In the genomic region with DNA sequence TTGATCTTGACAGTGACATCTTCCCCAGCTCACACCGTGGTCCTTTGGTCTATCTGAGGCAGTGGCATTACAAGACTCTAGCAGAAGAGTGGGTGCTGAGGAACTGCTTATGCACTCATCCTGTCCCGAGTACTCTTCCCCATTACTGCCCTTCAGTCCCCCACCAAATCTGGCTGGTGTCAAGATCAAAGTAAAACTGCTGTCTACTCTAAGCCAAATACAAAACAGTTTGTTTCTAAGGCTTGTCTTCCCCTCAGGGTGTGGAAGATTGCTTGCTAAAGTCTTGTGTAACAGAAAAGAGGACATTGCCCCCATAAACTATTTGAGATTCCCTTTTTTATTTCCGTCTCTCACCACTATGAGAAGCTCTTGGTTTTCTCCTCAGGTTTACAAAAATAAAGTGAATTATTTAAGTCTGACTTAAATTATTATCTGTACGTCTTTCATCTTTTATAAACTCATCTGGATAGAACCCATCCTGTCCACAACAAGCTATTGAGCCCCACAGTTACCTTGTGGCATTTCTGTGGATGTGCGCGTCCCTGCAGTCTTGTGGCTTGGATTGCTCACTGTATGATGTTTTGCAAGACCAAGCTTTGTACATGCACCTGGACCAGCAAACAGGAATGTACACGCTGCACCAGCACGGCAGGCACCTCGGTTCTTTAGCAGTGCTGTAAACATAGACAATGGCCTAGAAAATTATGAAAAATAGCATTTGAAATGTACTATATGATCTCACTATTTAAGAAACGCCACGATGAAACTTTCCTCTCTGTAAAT, we compare ENCODE assay signal across 1 cellular context.
TF ChIP-seq lines count a peak whose summit lies in the region.

No MANE protein-coding gene starts in this region.

TF ChIP-seq in IMR-90, 13 proteins besides CTCF, POLR2A, EP300 and RAD21 (continued from another document):
- TF ChIP-seq, protein P1, sequence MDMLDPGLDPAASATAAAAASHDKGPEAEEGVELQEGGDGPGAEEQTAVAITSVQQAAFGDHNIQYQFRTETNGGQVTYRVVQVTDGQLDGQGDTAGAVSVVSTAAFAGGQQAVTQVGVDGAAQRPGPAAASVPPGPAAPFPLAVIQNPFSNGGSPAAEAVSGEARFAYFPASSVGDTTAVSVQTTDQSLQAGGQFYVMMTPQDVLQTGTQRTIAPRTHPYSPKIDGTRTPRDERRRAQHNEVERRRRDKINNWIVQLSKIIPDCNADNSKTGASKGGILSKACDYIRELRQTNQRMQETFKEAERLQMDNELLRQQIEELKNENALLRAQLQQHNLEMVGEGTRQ (IDR thresholded peaks at IDR 0.05; ENCODE audit: low read depth, low read length) = no peak
- TF ChIP-seq MXI1 (IDR thresholded peaks at IDR 0.05; ENCODE audit: borderline replicate concordance, low read depth, low read length) (no peak), RCOR1 (IDR thresholded peaks at IDR 0.05; ENCODE audit: insufficient replicate concordance, low read length) (no peak), NFE2L2 (IDR thresholded peaks at IDR 0.05; ENCODE audit: low read depth, low read length) (no peak), FOS (IDR thresholded peaks at IDR 0.05; ENCODE audit: low read depth, low read length) (no peak)
- TF ChIP-seq, protein P2, sequence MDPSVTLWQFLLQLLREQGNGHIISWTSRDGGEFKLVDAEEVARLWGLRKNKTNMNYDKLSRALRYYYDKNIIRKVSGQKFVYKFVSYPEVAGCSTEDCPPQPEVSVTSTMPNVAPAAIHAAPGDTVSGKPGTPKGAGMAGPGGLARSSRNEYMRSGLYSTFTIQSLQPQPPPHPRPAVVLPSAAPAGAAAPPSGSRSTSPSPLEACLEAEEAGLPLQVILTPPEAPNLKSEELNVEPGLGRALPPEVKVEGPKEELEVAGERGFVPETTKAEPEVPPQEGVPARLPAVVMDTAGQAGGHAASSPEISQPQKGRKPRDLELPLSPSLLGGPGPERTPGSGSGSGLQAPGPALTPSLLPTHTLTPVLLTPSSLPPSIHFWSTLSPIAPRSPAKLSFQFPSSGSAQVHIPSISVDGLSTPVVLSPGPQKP (IDR thresholded peaks at IDR 0.05; ENCODE audit: borderline replicate concordance, low read depth, low read length) = no peak
